8 cellular contexts compared by ENCODE assay signal in genomic region chr3:39189648-39190269, GRCh38. TPM values are rescaled to one million over a fixed set of nuclear protein-coding genes. Genes with fewer than 3 reads are reported as not detected.
DNase-seq lines count a peak whose midpoint lies in the region; ATAC-seq lines count a peak whose summit lies in the region.

No MANE protein-coding gene starts in this region.

- no peak overlapping the region for H2BK120ac ChIP-seq in mesendoderm (ENCODE audit: low read depth, low read length)

- H3K4me2 ChIP-seq in mesendoderm (ENCODE audit: low read length) = no peak overlapping the region

- H2BK15ac ChIP-seq in mesendoderm (replicated peaks; ENCODE audit: low read depth) = no peak overlapping the region

- H3K4ac ChIP-seq in mesendoderm (ENCODE audit: low read depth, low read length) = no peak overlapping the region

- no peak overlapping the region for H2AK5ac ChIP-seq in mesendoderm (ENCODE audit: low read length)

- H2BK5ac ChIP-seq in mesendoderm (ENCODE audit: low read length) = no peak overlapping the region

- DNase-seq in ELF-1 (ENCODE audit: low read depth, low spot score) (peak; percentile 91), NCI-H510A treated with DMSO at 0.1 percent for 48 hours (lab: John Stamatoyannopoulos, UW) (peak; percentile 82), mesendoderm (peak; percentile 89)
- DNase-seq in activated CD4-positive, alpha-beta T cell treated with anti-CD3 and anti-CD28 coated beads, Interleukin-2, amount 50 U/mL, for 48 hours = peak; percentile 54 to 67
- DNase-seq in effector memory CD4-positive, alpha-beta T cell = peak; percentile 25 to 39 (median 29)
- peak; percentile 14 to 60 (median 34) for DNase-seq in stimulated activated naive CD4-positive, alpha-beta T cell (lab: John Stamatoyannopoulos, UW)

- H4K5ac ChIP-seq in mesendoderm (ENCODE audit: low read length) = no peak overlapping the region

- no peaks in the 10 kb centered on the region for H3K79me2 ChIP-seq in mesendoderm (ENCODE audit: control insufficient read depth, insufficient read depth, low read length)

- H3K9ac ChIP-seq in mesendoderm (ENCODE audit: low read length) = no peak overlapping the region

- H3K36me3 ChIP-seq in effector memory CD4-positive, alpha-beta T cell (ENCODE audit: control insufficient read depth, insufficient read depth, low read length) = no peaks in the 10 kb centered on the region
- no peaks in the 10 kb centered on the region for H3K36me3 ChIP-seq in mesendoderm (ENCODE audit: control insufficient read depth, insufficient read depth, low read length)

- no peaks in the 10 kb centered on the region for H3K4me1 ChIP-seq in effector memory CD4-positive, alpha-beta T cell (ENCODE audit: control insufficient read depth, insufficient read depth, low read length, poor library complexity, severe bottlenecking)
- H3K4me1 ChIP-seq in mesendoderm (ENCODE audit: control insufficient read depth, low read depth, low read length) = no peaks in the 10 kb centered on the region

- no peak overlapping the region for H3K56ac ChIP-seq in mesendoderm (ENCODE audit: low read length)

- WGBS in mesendoderm (ENCODE audit: extremely low coverage, insufficient coverage, low lambda C conversion rate) = no CpG with 5 or more reads among the region's 8 CpGs

- H3K9me3 ChIP-seq in effector memory CD4-positive, alpha-beta T cell (ENCODE audit: control insufficient read depth, low read length) = no peaks in the 10 kb centered on the region

- ATAC-seq in HG02642 (IDR thresholded peaks at IDR 0.05; ENCODE audit: poor library complexity, unreplicated experiment) (peak; percentile 35), GM21576 (IDR thresholded peaks at IDR 0.05; ENCODE audit: unreplicated experiment) (no peak)

- H3K23ac ChIP-seq in mesendoderm (ENCODE audit: low read length) = no peak overlapping the region

- no peak overlapping the region for H3K4me3 ChIP-seq in effector memory CD4-positive, alpha-beta T cell (ENCODE audit: insufficient read depth, low read depth, low read length, poor library complexity, severe bottlenecking)
- H3K4me3 ChIP-seq in mesendoderm (ENCODE audit: low read length) = no peak overlapping the region

- H3K79me1 ChIP-seq in mesendoderm (ENCODE audit: low read length) = no peaks in the 10 kb centered on the region

- no peak overlapping the region for H3K27ac ChIP-seq in effector memory CD4-positive, alpha-beta T cell (ENCODE audit: insufficient read depth, low read length, poor library complexity, severe bottlenecking)
- H3K27ac ChIP-seq in mesendoderm (ENCODE audit: low read depth, low read length) = no peak overlapping the region

- no peaks in the 10 kb centered on the region for H3K27me3 ChIP-seq in effector memory CD4-positive, alpha-beta T cell (replicated peaks; ENCODE audit: control insufficient read depth, insufficient read depth, low read length, poor library complexity, severe bottlenecking)
- H3K27me3 ChIP-seq in mesendoderm (ENCODE audit: insufficient read depth, low read length, poor library complexity) = no peaks in the 10 kb centered on the region

- no peak overlapping the region for H4K8ac ChIP-seq in mesendoderm (ENCODE audit: low read depth, low read length)

- no peak overlapping the region for H3K18ac ChIP-seq in mesendoderm (ENCODE audit: low read length)

RNA-seq across cellular contexts. Expression of gene XIRP1, which starts 2.6 kb away (rescaled TPM):
- 0.01 TPM for polyA plus RNA-seq in mesendoderm (2013, experiment 1 of 2)
- 0.03 TPM for polyA plus RNA-seq in mesendoderm (2013, experiment 2 of 2)

RNA-seq across cellular contexts. Expression of gene CSRNP1, which starts 36.4 kb away (rescaled TPM):
- polyA plus RNA-seq in mesendoderm (2013, experiment 1 of 2) = 13.7 TPM
- 13.9 TPM for polyA plus RNA-seq in mesendoderm (2013, experiment 2 of 2)

Comparison
In these comparisons a context has a peak if more than half of its experiments do, and no peak if none do; other contexts are left out.
1. DNase-seq: peak in every context shown above with its lines; median percentile 91 in ELF-1; 89 in mesendoderm; 82 in NCI-H510A treated with DMSO at 0.1 percent for 48 hours; 60 in activated CD4-positive, alpha-beta T cell treated with anti-CD3 and anti-CD28 coated beads, Interleukin-2, amount 50 U/mL, for 48 hours; 34 in stimulated activated naive CD4-positive, alpha-beta T cell; 29 in effector memory CD4-positive, alpha-beta T cell.